16 cellular contexts compared by ENCODE assay signal in the genomic region with DNA sequence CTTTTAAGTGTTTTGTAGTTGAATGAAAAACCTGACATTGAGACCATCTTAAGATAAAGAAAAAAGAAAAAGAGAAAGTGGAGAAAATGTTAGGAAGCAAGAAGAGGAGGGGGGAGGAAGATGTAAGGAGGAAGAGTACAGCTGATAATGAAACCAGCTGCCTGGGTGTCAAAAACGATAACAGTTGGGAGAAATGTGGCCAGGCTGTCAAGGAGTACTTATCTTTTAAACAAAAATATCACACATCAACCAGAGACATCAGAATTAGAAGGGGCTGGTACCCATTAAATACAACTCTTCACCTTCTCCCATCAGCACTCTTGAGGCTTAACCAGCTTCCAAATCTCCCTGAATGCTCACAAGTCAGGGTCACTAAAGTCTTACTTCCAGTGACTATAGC. TPM values are rescaled to one million over a fixed set of nuclear protein-coding genes. Genes with fewer than 3 reads are reported as not detected.
DNase-seq lines count a peak whose midpoint lies in the region; ATAC-seq lines count a peak whose summit lies in the region.
"Had no signal": no experiment of that assay in that cellular context is flagged by ENCODE, and none has a peak within 500 bp of the region (broad histone marks: within the 10 kb centered on the region; RNA-seq: fewer than 3 reads in every experiment).

No MANE protein-coding gene starts in this region.

- no peak for ATAC-seq in activated T-cell treated with anti-CD3 and anti-CD28 coated beads, Interleukin-2, amount 50 U/mL, for 72 hours (replicated peaks in 1 of 2)
- ATAC-seq in T-helper 17 cell = no peak
- no peak for ATAC-seq in stimulated activated naive CD8-positive, alpha-beta T cell treated with anti-CD3 and anti-CD28 coated beads, Interleukin-15, amount 100 ng/mL, for 72 hours

- H3K36me3 Mint-ChIP-seq in activated T-cell treated with anti-CD3 and anti-CD28 coated beads, Interleukin-2, amount 50 U/mL, for 72 hours (ENCODE audit: insufficient read depth in 2 of 2) = peaks cover 0 to 2% of the 10 kb centered on the region in 2 donors
- peaks cover 2% of the 10 kb centered on the region for H3K36me3 Mint-ChIP-seq in T-helper 17 cell (ENCODE audit: low read depth)
- H3K36me3 Mint-ChIP-seq: naive B cell had no signal

- H3K27ac Mint-ChIP-seq in activated T-cell treated with anti-CD3 and anti-CD28 coated beads, Interleukin-2, amount 50 U/mL, for 72 hours = peak overlapping the region; percentile 86
- H3K27ac Mint-ChIP-seq in T-helper 17 cell = peak overlapping the region; percentile 37
- H3K27ac Mint-ChIP-seq in stimulated activated naive CD8-positive, alpha-beta T cell treated with anti-CD3 and anti-CD28 coated beads, Interleukin-15, amount 100 ng/mL, for 72 hours = peak overlapping the region; percentile 1 to 29

- H3K4me3 Mint-ChIP-seq in activated T-cell treated with anti-CD3 and anti-CD28 coated beads, Interleukin-2, amount 50 U/mL, for 72 hours = peak overlapping the region; percentile 75 to 80
- no peak overlapping the region for H3K4me3 Mint-ChIP-seq in T-helper 17 cell
- peak overlapping the region; percentile 42 to 57 for H3K4me3 Mint-ChIP-seq in stimulated activated naive CD8-positive, alpha-beta T cell treated with anti-CD3 and anti-CD28 coated beads, Interleukin-15, amount 100 ng/mL, for 72 hours

- no peaks in the 10 kb centered on the region for H3K9me3 ChIP-seq in T-helper 17 cell (ENCODE audit: control insufficient read depth, low read length, poor library complexity, severe bottlenecking)
- H3K9me3 ChIP-seq: SJSA1 had no signal

- peaks cover 64% of the 10 kb centered on the region for H3K4me1 Mint-ChIP-seq in activated T-cell treated with anti-CD3 and anti-CD28 coated beads, Interleukin-2, amount 50 U/mL, for 72 hours (ENCODE audit: low read depth)
- peaks cover 37% of the 10 kb centered on the region for H3K4me1 Mint-ChIP-seq in T-helper 17 cell
- peaks cover 60% of the 10 kb centered on the region for H3K4me1 Mint-ChIP-seq in stimulated activated naive CD8-positive, alpha-beta T cell treated with anti-CD3 and anti-CD28 coated beads, Interleukin-15, amount 100 ng/mL, for 72 hours

- no peaks in the 10 kb centered on the region for H3K9me3 Mint-ChIP-seq in activated T-cell treated with anti-CD3 and anti-CD28 coated beads, Interleukin-2, amount 50 U/mL, for 72 hours
- H3K9me3 Mint-ChIP-seq in stimulated activated naive CD8-positive, alpha-beta T cell treated with anti-CD3 and anti-CD28 coated beads, Interleukin-15, amount 100 ng/mL, for 72 hours = no peaks in the 10 kb centered on the region
- H3K9me3 Mint-ChIP-seq: naive B cell had no signal

- no peak for DNase-seq in activated T-cell treated with anti-CD3 and anti-CD28 coated beads, Interleukin-2, amount 50 U/mL, for 72 hours
- DNase-seq in activated T-cell treated with anti-CD3 and anti-CD28 coated beads for 4 hours (no peak), T-helper 17 cell (no peak), dermis blood vessel endothelial cell (peak; percentile 16), Kasumi-1 (lab: John Stamatoyannopoulos, UW) (no peak), SW480 (ENCODE audit: low spot score) (no peak)
- no peak for DNase-seq in stimulated activated naive CD8-positive, alpha-beta T cell treated with anti-CD3 and anti-CD28 coated beads, Interleukin-15, amount 100 ng/mL, for 72 hours
- DNase-seq in stimulated activated CD8-positive, alpha-beta memory T cell treated with anti-CD3 and anti-CD28 coated beads, Interleukin-4, amount 100 ng/mL, for 48 hours = no peak
- DNase-seq: activated CD4-positive, alpha-beta T cell treated with anti-CD3 and anti-CD28 coated beads for 1 hour; amniotic stem cell; DMS79; H7; naive B cell; NCI-H1417 treated with DMSO at 0.1 percent for 48 hours; NCI-H748 treated with DMSO at 0.1 percent for 48 hours had no signal

- H3K27me3 Mint-ChIP-seq in activated T-cell treated with anti-CD3 and anti-CD28 coated beads, Interleukin-2, amount 50 U/mL, for 72 hours (ENCODE audit: low read depth) = no peaks in the 10 kb centered on the region
- H3K27me3 Mint-ChIP-seq in T-helper 17 cell = no peaks in the 10 kb centered on the region
- no peaks in the 10 kb centered on the region for H3K27me3 Mint-ChIP-seq in stimulated activated naive CD8-positive, alpha-beta T cell treated with anti-CD3 and anti-CD28 coated beads, Interleukin-15, amount 100 ng/mL, for 72 hours
- H3K27me3 Mint-ChIP-seq: naive B cell had no signal

RNA-seq across cellular contexts. Expression of a gene that starts 4.5 kb away (rescaled TPM):
- total RNA-seq in activated T-cell treated with anti-CD3 and anti-CD28 coated beads, Interleukin-2, amount 50 U/mL, for 72 hours = 10 to 100 TPM; 44.8 to 54.5 TPM
- total RNA-seq in T-helper 17 cell = 10 to 100 TPM; 47.6 to 51.5 TPM
- 33.9 and 36.8 TPM in 2 replicates for total RNA-seq in dermis blood vessel endothelial cell

RNA-seq across cellular contexts. Expression of a gene that starts 26.4 kb away (rescaled TPM):
- 100 to 1,000 TPM; 120 to 129 TPM for total RNA-seq in activated T-cell treated with anti-CD3 and anti-CD28 coated beads, Interleukin-2, amount 50 U/mL, for 72 hours
- total RNA-seq in T-helper 17 cell (10 to 100 TPM; 56.2 to 56.6 TPM), dermis blood vessel endothelial cell (35.2 and 39.9 TPM in 2 replicates)

Comparison
In these comparisons a context has a peak if more than half of its experiments do, and no peak if none do; other contexts are left out.
1. H3K27ac Mint-ChIP-seq: peak in every context shown above with its lines; median percentile 86 in activated T-cell treated with anti-CD3 and anti-CD28 coated beads, Interleukin-2, amount 50 U/mL, for 72 hours; 37 in T-helper 17 cell; 15 in stimulated activated naive CD8-positive, alpha-beta T cell treated with anti-CD3 and anti-CD28 coated beads, Interleukin-15, amount 100 ng/mL, for 72 hours.